ENCODE assay signal across 8 cellular contexts in genomic region chr15:70504305-70504951, GRCh38.
DNase-seq lines count a peak whose midpoint lies in the region; ATAC-seq and TF ChIP-seq lines count a peak whose summit lies in the region.

No MANE protein-coding gene starts in this region.

- no TSS peak for BruUV-seq in A673 (replicated peaks; lab: Mats Ljungman, UMichigan)
- BruUV-seq in OCI-LY7 (replicated peaks; lab: Mats Ljungman, UMichigan), result no TSS peak

- peaks cover 19% of the 10 kb centered on the region for H3K4me1 Mint-ChIP-seq in progenitor cell of endocrine pancreas (ENCODE audit: low read depth)

- no peaks in the 10 kb centered on the region for H3K9me2 ChIP-seq in OCI-LY7 (ENCODE audit: insufficient read depth, low read length)

- H4K20me1 ChIP-seq in OCI-LY7 (ENCODE audit: insufficient read depth, low read length) (no peaks in the 10 kb centered on the region), osteoblast (ENCODE audit: insufficient read depth, low read length) (no peaks in the 10 kb centered on the region)

- H3K27ac ChIP-seq in A673 (ENCODE audit: low read depth, low read length, poor library complexity, severe bottlenecking) (no peak overlapping the region), OCI-LY7 (ENCODE audit: low read depth, low read length, poor library complexity, severe bottlenecking) (peak overlapping the region; percentile 86), osteoblast (ENCODE audit: low read depth, low read length) (peak overlapping the region; percentile 74)

- H3K36me3 ChIP-seq in A673 (ENCODE audit: insufficient read depth, low read length, poor library complexity, severe bottlenecking) (no peaks in the 10 kb centered on the region), OCI-LY7 (ENCODE audit: insufficient read depth, low read length) (no peaks in the 10 kb centered on the region; the same call in 1 of the 2 replicates), osteoblast (ENCODE audit: insufficient read depth, low read length) (no peaks in the 10 kb centered on the region)

- H3K4me1 ChIP-seq in A673 (ENCODE audit: insufficient read depth, low read length, poor library complexity, severe bottlenecking) (peaks cover 33% of the 10 kb centered on the region), OCI-LY7 (ENCODE audit: insufficient read depth, low read length, poor library complexity, severe bottlenecking) (peaks cover 61% of the 10 kb centered on the region), osteoblast (ENCODE audit: insufficient read depth, low read length) (peaks cover 62% of the 10 kb centered on the region)

- intact Hi-C loops in A673 (cut with micrococcal nuclease; ENCODE audit: unreplicated experiment) (no loop called here), OCI-LY7 (cut with micrococcal nuclease; ENCODE audit: unreplicated experiment) (loop anchor here (1.0 to 5.0 kb wide), 2 partner anchors 12 to 407 kb away; partner anchors contain the start of gene TLE3)

- CTCF ChIA-PET in A673 (lab: Charles Lee) (no interaction called here), OCI-LY7 (lab: Charles Lee; ENCODE audit: unreplicated experiment) (interaction anchor here (0.7 to 2.0 kb wide), 7 partner anchors 9 to 1042 kb away, joined by 3 to 9 read pairs (median 7); no protein-coding TSS in a partner anchor)

- H3K9me3 Mint-ChIP-seq in progenitor cell of endocrine pancreas (ENCODE audit: low read depth), result no peaks in the 10 kb centered on the region

- peak; percentile 74 for DNase-seq in A673 (ENCODE audit: low spot score)
- DNase-seq in GM13977 (ENCODE audit: low spot score), result peak; percentile 72
- peak; percentile 93 for DNase-seq in OCI-LY7 (ENCODE audit: low spot score)
- peak; percentile 43 for DNase-seq in dermis blood vessel endothelial cell
- DNase-seq in osteoblast (ENCODE audit: insufficient read length, low spot score, missing footprints), result peak; percentile 92
- DNase-seq in progenitor cell of endocrine pancreas (ENCODE audit: low spot score, unreplicated experiment), result no peak
- DNase-seq in NCI-H1105 treated with DMSO at 0.1 percent for 48 hours (lab: John Stamatoyannopoulos, UW), result no peak

- H3K9me3 ChIP-seq in A673 (ENCODE audit: low read depth, low read length, poor library complexity, severe bottlenecking), result no peaks in the 10 kb centered on the region
- H3K9me3 ChIP-seq in OCI-LY7 (ENCODE audit: low read length), result no peaks in the 10 kb centered on the region
- no peaks in the 10 kb centered on the region for H3K9me3 ChIP-seq in osteoblast (ENCODE audit: low read depth, low read length)

- POLR2A ChIA-PET in A673 (lab: Charles Lee; ENCODE audit: low non-redundant PET) (interaction anchor here (0.6 kb wide), 1 partner anchor 349 kb away, joined by 3 read pairs; no protein-coding TSS in a partner anchor), OCI-LY7 (lab: Charles Lee) (interaction anchor here (0.6 to 3.3 kb wide), 13 partner anchors 9 to 1042 kb away, joined by 3 to 36 read pairs (median 3); no protein-coding TSS in a partner anchor)

- no peak overlapping the region for H3K27ac Mint-ChIP-seq in progenitor cell of endocrine pancreas

- no peak for TF ChIP-seq CTCF in A673 (conservative IDR thresholded peaks at IDR 0.05; ENCODE audit: low read depth, low read length)
- no peak for TF ChIP-seq CTCF in GM13977 (IDR thresholded peaks at IDR 0.05; ENCODE audit: extremely low read depth, insufficient read depth, missing control alignments)
- no peak for TF ChIP-seq CTCF in OCI-LY7 (conservative IDR thresholded peaks at IDR 0.05; ENCODE audit: low read length)
- TF ChIP-seq CTCF in osteoblast (IDR thresholded peaks at IDR 0.05; ENCODE audit: extremely low read depth, low read depth, low read length), result no peak
- no peak for TF ChIP-seq CTCF in progenitor cell of endocrine pancreas (IDR thresholded peaks at IDR 0.05; ENCODE audit: unreplicated experiment)

- H3K27me3 ChIP-seq in A673 (replicated peaks; ENCODE audit: insufficient read depth, low read depth, low read length, poor library complexity) (no peaks in the 10 kb centered on the region), osteoblast (ENCODE audit: insufficient read depth, low read length) (peaks cover 2% of the 10 kb centered on the region)

- H3K27me3 Mint-ChIP-seq in progenitor cell of endocrine pancreas, result peaks cover 44% of the 10 kb centered on the region

- in situ Hi-C loops in GM13977 (cut with MboI; ENCODE audit: low pct_unique_long_range_greater_than_20kb, low sequenced_read_pairs, unreplicated experiment), result no loop called here

- peak; percentile 48 for ATAC-seq in HG02763 (IDR thresholded peaks at IDR 0.05; ENCODE audit: unreplicated experiment)

- no peaks in the 10 kb centered on the region for H3K36me3 Mint-ChIP-seq in progenitor cell of endocrine pancreas (ENCODE audit: insufficient read depth)

- H3K4me3 Mint-ChIP-seq in progenitor cell of endocrine pancreas (ENCODE audit: low read depth), result no peak overlapping the region

- H2AFZ ChIP-seq in OCI-LY7 (ENCODE audit: low read length) (peak overlapping the region; percentile 55; the same call in 1 of the 2 replicates), osteoblast (ENCODE audit: low read length) (no peak overlapping the region)

- H3K79me2 ChIP-seq in OCI-LY7 (ENCODE audit: insufficient read depth, low read depth, low read length) (no peaks in the 10 kb centered on the region), osteoblast (ENCODE audit: insufficient read depth, low read length) (no peaks in the 10 kb centered on the region)

- H3K4me2 ChIP-seq in OCI-LY7 (ENCODE audit: low read length) (peak overlapping the region; percentile 74), osteoblast (ENCODE audit: insufficient read depth, low read length) (peak overlapping the region; percentile 38)

- H3K4me3 ChIP-seq in A673 (ENCODE audit: low read depth, low read length, poor library complexity, severe bottlenecking) (no peak overlapping the region), OCI-LY7 (ENCODE audit: low read depth, low read length, poor library complexity, severe bottlenecking) (peak overlapping the region; percentile 42), osteoblast (ENCODE audit: insufficient read depth, low read length) (no peak overlapping the region)

Comparison
In these comparisons a context has a peak if more than half of its experiments do, and no peak if none do; other contexts are left out.
1. DNase-seq: peak in A673 (single experiment), GM13977 (single experiment), OCI-LY7 (single experiment), dermis blood vessel endothelial cell (single experiment) and osteoblast (single experiment); none in progenitor cell of endocrine pancreas (single experiment) and NCI-H1105 treated with DMSO at 0.1 percent for 48 hours (single experiment).